In the genomic region with DNA sequence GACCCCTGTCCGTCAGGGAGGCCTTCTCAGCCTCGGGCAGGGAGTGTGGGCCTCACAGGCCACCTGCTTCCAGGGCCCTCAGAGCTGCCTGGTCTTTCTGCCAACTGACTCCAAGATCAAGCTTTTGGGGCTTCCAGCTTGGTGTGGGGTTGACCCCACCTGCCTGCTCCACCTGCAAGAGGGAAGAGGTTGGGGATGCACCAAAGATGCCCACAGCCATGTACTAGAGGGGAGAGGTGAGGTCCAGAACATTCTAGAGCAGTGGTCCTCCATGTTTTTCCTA, we compare ENCODE assay signal across 36 cellular contexts.
"Had no signal": no experiment of that assay in that cellular context is flagged by ENCODE, and none has a peak within 500 bp of the region (broad histone marks: within the 10 kb centered on the region; RNA-seq: fewer than 3 reads in every experiment).

No MANE protein-coding gene starts in this region.

- DNase-seq: activated effector memory CD4-positive, alpha-beta T cell treated with anti-CD3 and anti-CD28 coated beads, Interleukin-2, amount 50 U/mL, for 16 hours; activated effector memory CD4-positive, alpha-beta T cell treated with Interleukin-2 at 50 U/mL for 16 hours; activated gamma-delta T cell; activated gamma-delta T cell treated with Interleukin-2 at 50 U/mL for 16 hours; activated naive CD4-positive, alpha-beta T cell; activated naive CD4-positive, alpha-beta T cell treated with anti-CD3 and anti-CD28 coated beads for 36 hours; activated naive CD4-positive, alpha-beta T cell treated with anti-CD3 and anti-CD28 coated beads, Interleukin-2, amount 10 ng/mL, durations not matched to agents 7 days and 5 days; activated naive CD4-positive, alpha-beta T cell treated with anti-CD3 and anti-CD28 coated beads, Interleukin-2, amount 50 U/mL, for 16 hours; activated naive CD4-positive, alpha-beta T cell treated with Interleukin-2 at 50 U/mL for 16 hours; activated naive CD8-positive, alpha-beta T cell treated with anti-CD3 and anti-CD28 coated beads for 36 hours; activated naive CD8-positive, alpha-beta T cell treated with anti-CD3 and anti-CD28 coated beads, Interleukin-2, amount 10 ng/mL, durations not matched to agents 7 days and 5 days; activated naive CD8-positive, alpha-beta T cell treated with anti-CD3 and anti-CD28 coated beads, Interleukin-2, amount 50 U/mL, for 24 hours; activated T-cell treated with anti-CD3 and anti-CD28 coated beads, Interleukin-2, amount 50 U/mL, for 1 hour; activated T-cell treated with anti-CD3 and anti-CD28 coated beads, Interleukin-2, amount 50 U/mL, for 24 hours; activated T-cell treated with anti-CD3 and anti-CD28 coated beads, Interleukin-2, amount 50 U/mL, for 4 hours; activated T-cell treated with anti-CD3 and anti-CD28 coated beads, Interleukin-2, amount 50 U/mL, for 48 hours; activated T-cell treated with anti-CD3 and anti-CD28 coated beads, Interleukin-2, amount 50 U/mL, for 72 hours; adrenal gland; amniotic stem cell; amygdala; anterior cingulate cortex; body of pancreas; brain microvascular endothelial cell; central memory CD4-positive, alpha-beta T cell; cerebellar nuclear complex had no signal

- H3K36me3 ChIP-seq: adrenal gland, ascending aorta, brain microvascular endothelial cell, breast epithelium, cardiac muscle cell had no signal

- H3K4me1 Mint-ChIP-seq: activated naive CD4-positive, alpha-beta T cell treated with anti-CD3 and anti-CD28 coated beads, Interleukin-2, amount 10 ng/mL, durations not matched to agents 7 days and 5 days; activated naive CD4-positive, alpha-beta T cell treated with anti-CD3 and anti-CD28 coated beads, Interleukin-2, amount 50 U/mL, for 24 hours; activated naive CD8-positive, alpha-beta T cell treated with anti-CD3 and anti-CD28 coated beads for 36 hours; activated naive CD8-positive, alpha-beta T cell treated with anti-CD3 and anti-CD28 coated beads, Interleukin-2, amount 10 ng/mL, durations not matched to agents 7 days and 5 days; activated naive CD8-positive, alpha-beta T cell treated with anti-CD3 and anti-CD28 coated beads, Interleukin-2, amount 50 U/mL, for 24 hours; activated T-helper 17 cell treated with anti-CD3 and anti-CD28 coated beads, Interleukin-2, amount 50 U/mL, for 72 hours; central memory CD8-positive, alpha-beta T cell had no signal

- H3K27ac Mint-ChIP-seq: activated naive CD4-positive, alpha-beta T cell treated with anti-CD3 and anti-CD28 coated beads for 36 hours; activated naive CD4-positive, alpha-beta T cell treated with anti-CD3 and anti-CD28 coated beads, Interleukin-2, amount 10 ng/mL, durations not matched to agents 7 days and 5 days; activated naive CD4-positive, alpha-beta T cell treated with anti-CD3 and anti-CD28 coated beads, Interleukin-2, amount 50 U/mL, for 24 hours; activated naive CD4-positive, alpha-beta T cell treated with anti-CD3 and anti-CD28 coated beads, Interleukin-2, amount 50 U/mL, for 72 hours; activated naive CD8-positive, alpha-beta T cell; activated naive CD8-positive, alpha-beta T cell treated with anti-CD3 and anti-CD28 coated beads for 36 hours; activated naive CD8-positive, alpha-beta T cell treated with anti-CD3 and anti-CD28 coated beads, Interleukin-2, amount 10 ng/mL, durations not matched to agents 7 days and 5 days; activated naive CD8-positive, alpha-beta T cell treated with anti-CD3 and anti-CD28 coated beads, Interleukin-2, amount 50 U/mL, for 24 hours; activated T-cell treated with anti-CD3 and anti-CD28 coated beads, Interleukin-2, amount 50 U/mL, for 24 hours; activated T-cell treated with anti-CD3 and anti-CD28 coated beads, Interleukin-2, amount 50 U/mL, for 72 hours; activated T-helper 1 cell treated with anti-CD3 and anti-CD28 coated beads, Interleukin-12 subunit alpha, Interleukin-12 subunit beta, Interleukin-2, Interleukin-4 antibody, amounts not matched to agents 30 ng/mL and 10 ng/mL and 1 ng/mL, durations not matched to agents 14 hours and 24 hours and 36 hours; activated T-helper 17 cell treated with anti-CD3 and anti-CD28 coated beads, Interleukin-2, amount 50 U/mL, for 72 hours; activated T-helper 2 cell treated with anti-CD3 and anti-CD28 coated beads, Interferon-gamma antibody, Interleukin-2, Interleukin-4, amounts not matched to agents 10 μg/mL and 5 μg/mL and 100 μg/mL, durations not matched to agents 14 hours and 24 hours and 36 hours; brain had no signal

- H3K27me3 ChIP-seq: adrenal gland, ascending aorta, body of pancreas, brain microvascular endothelial cell, breast epithelium, cardiac muscle cell had no signal

- H3K4me3 Mint-ChIP-seq: activated naive CD4-positive, alpha-beta T cell treated with anti-CD3 and anti-CD28 coated beads for 36 hours; activated naive CD4-positive, alpha-beta T cell treated with anti-CD3 and anti-CD28 coated beads, Interleukin-2, amount 10 ng/mL, durations not matched to agents 7 days and 5 days; activated naive CD4-positive, alpha-beta T cell treated with anti-CD3 and anti-CD28 coated beads, Interleukin-2, amount 50 U/mL, for 24 hours; activated naive CD8-positive, alpha-beta T cell; activated naive CD8-positive, alpha-beta T cell treated with anti-CD3 and anti-CD28 coated beads for 36 hours; activated naive CD8-positive, alpha-beta T cell treated with anti-CD3 and anti-CD28 coated beads, Interleukin-2, amount 10 ng/mL, durations not matched to agents 7 days and 5 days; activated naive CD8-positive, alpha-beta T cell treated with anti-CD3 and anti-CD28 coated beads, Interleukin-2, amount 50 U/mL, for 24 hours; activated T-cell treated with anti-CD3 and anti-CD28 coated beads, Interleukin-2, amount 50 U/mL, for 24 hours; activated T-cell treated with anti-CD3 and anti-CD28 coated beads, Interleukin-2, amount 50 U/mL, for 4 hours; activated T-cell treated with anti-CD3 and anti-CD28 coated beads, Interleukin-2, amount 50 U/mL, for 72 hours; activated T-helper 1 cell treated with anti-CD3 and anti-CD28 coated beads, Interleukin-12 subunit alpha, Interleukin-12 subunit beta, Interleukin-2, Interleukin-4 antibody, amounts not matched to agents 30 ng/mL and 10 ng/mL and 1 ng/mL, durations not matched to agents 14 hours and 24 hours and 36 hours; activated T-helper 17 cell treated with anti-CD3 and anti-CD28 coated beads, Interleukin-2, amount 50 U/mL, for 72 hours; brain; central memory CD8-positive, alpha-beta T cell had no signal

- H3K9me3 Mint-ChIP-seq: activated naive CD4-positive, alpha-beta T cell treated with anti-CD3 and anti-CD28 coated beads for 36 hours; activated naive CD4-positive, alpha-beta T cell treated with anti-CD3 and anti-CD28 coated beads, Interleukin-2, amount 10 ng/mL, durations not matched to agents 7 days and 5 days; activated naive CD4-positive, alpha-beta T cell treated with anti-CD3 and anti-CD28 coated beads, Interleukin-2, amount 50 U/mL, for 24 hours; activated naive CD4-positive, alpha-beta T cell treated with anti-CD3 and anti-CD28 coated beads, Interleukin-2, amount 50 U/mL, for 72 hours; activated naive CD8-positive, alpha-beta T cell treated with anti-CD3 and anti-CD28 coated beads for 36 hours; activated naive CD8-positive, alpha-beta T cell treated with anti-CD3 and anti-CD28 coated beads, Interleukin-2, amount 10 ng/mL, durations not matched to agents 7 days and 5 days; activated naive CD8-positive, alpha-beta T cell treated with anti-CD3 and anti-CD28 coated beads, Interleukin-2, amount 50 U/mL, for 24 hours; activated T-cell treated with anti-CD3 and anti-CD28 coated beads, Interleukin-2, amount 50 U/mL, for 24 hours; activated T-cell treated with anti-CD3 and anti-CD28 coated beads, Interleukin-2, amount 50 U/mL, for 4 hours; activated T-cell treated with anti-CD3 and anti-CD28 coated beads, Interleukin-2, amount 50 U/mL, for 72 hours; activated T-helper 1 cell treated with anti-CD3 and anti-CD28 coated beads, Interleukin-12 subunit alpha, Interleukin-12 subunit beta, Interleukin-2, Interleukin-4 antibody, amounts not matched to agents 30 ng/mL and 10 ng/mL and 1 ng/mL, durations not matched to agents 14 hours and 24 hours and 36 hours; activated T-helper 17 cell treated with anti-CD3 and anti-CD28 coated beads, Interleukin-2, amount 50 U/mL, for 72 hours; activated T-helper 2 cell treated with anti-CD3 and anti-CD28 coated beads, Interferon-gamma antibody, Interleukin-2, Interleukin-4, amounts not matched to agents 10 μg/mL and 5 μg/mL and 100 μg/mL, durations not matched to agents 14 hours and 24 hours and 36 hours; central memory CD8-positive, alpha-beta T cell had no signal

- H3K4me1 ChIP-seq: adrenal gland, ascending aorta, body of pancreas, breast epithelium had no signal

- H3K4me3 ChIP-seq: adrenal gland, ascending aorta, body of pancreas, breast epithelium, cardiac muscle cell had no signal

- H3K27me3 Mint-ChIP-seq: activated naive CD4-positive, alpha-beta T cell treated with anti-CD3 and anti-CD28 coated beads, Interleukin-2, amount 50 U/mL, for 24 hours; activated naive CD8-positive, alpha-beta T cell; activated naive CD8-positive, alpha-beta T cell treated with anti-CD3 and anti-CD28 coated beads for 36 hours; activated naive CD8-positive, alpha-beta T cell treated with anti-CD3 and anti-CD28 coated beads, Interleukin-2, amount 10 ng/mL, durations not matched to agents 7 days and 5 days; activated naive CD8-positive, alpha-beta T cell treated with anti-CD3 and anti-CD28 coated beads, Interleukin-2, amount 50 U/mL, for 24 hours; activated T-cell treated with anti-CD3 and anti-CD28 coated beads, Interleukin-2, amount 50 U/mL, for 24 hours; activated T-helper 17 cell treated with anti-CD3 and anti-CD28 coated beads, Interleukin-2, amount 50 U/mL, for 72 hours; brain; central memory CD8-positive, alpha-beta T cell had no signal

- H3K27ac ChIP-seq: adrenal gland, ascending aorta, body of pancreas, brain microvascular endothelial cell, breast epithelium, cardiac muscle cell had no signal

- H3K36me3 Mint-ChIP-seq: activated naive CD4-positive, alpha-beta T cell treated with anti-CD3 and anti-CD28 coated beads, Interleukin-2, amount 10 ng/mL, durations not matched to agents 7 days and 5 days; activated naive CD4-positive, alpha-beta T cell treated with anti-CD3 and anti-CD28 coated beads, Interleukin-2, amount 50 U/mL, for 24 hours; activated naive CD4-positive, alpha-beta T cell treated with anti-CD3 and anti-CD28 coated beads, Interleukin-2, amount 50 U/mL, for 72 hours; activated naive CD8-positive, alpha-beta T cell; activated naive CD8-positive, alpha-beta T cell treated with anti-CD3 and anti-CD28 coated beads for 36 hours; activated naive CD8-positive, alpha-beta T cell treated with anti-CD3 and anti-CD28 coated beads, Interleukin-2, amount 10 ng/mL, durations not matched to agents 7 days and 5 days; brain had no signal

- H3K9me3 ChIP-seq: adrenal gland, ascending aorta, body of pancreas, breast epithelium had no signal

- ATAC-seq: activated naive CD4-positive, alpha-beta T cell treated with anti-CD3 and anti-CD28 coated beads, Interleukin-2, amount 50 U/mL, for 72 hours; activated naive CD8-positive, alpha-beta T cell treated with anti-CD3 and anti-CD28 coated beads, Interleukin-2, amount 50 U/mL, for 24 hours; activated T-cell treated with anti-CD3 and anti-CD28 coated beads, Interleukin-2, amount 50 U/mL, for 4 hours; activated T-cell treated with anti-CD3 and anti-CD28 coated beads, Interleukin-2, amount 50 U/mL, for 72 hours; activated T-helper 17 cell treated with anti-CD3 and anti-CD28 coated beads, Interleukin-2, amount 50 U/mL, for 72 hours; body of pancreas had no signal
